ENCODE assay signal across 8 cellular contexts in genomic region chr12:31362759-31363415, GRCh38. TPM values are rescaled to one million over a fixed set of nuclear protein-coding genes. Genes with fewer than 3 reads are reported as not detected.
DNase-seq lines count a peak whose midpoint lies in the region; ATAC-seq, FAIRE-seq and TF ChIP-seq lines count a peak whose summit lies in the region.

No MANE protein-coding gene starts in this region.

- DNase-seq in GM06990 (ENCODE audit: extremely low read depth, insufficient read length): peak; percentile 56
- DNase-seq in breast epithelium (ENCODE audit: low spot score in 2 of 2): no peak
- peak; percentile 62 for DNase-seq in neural progenitor cell (ENCODE audit: low spot score)
- DNase-seq in kidney tubule cell (ENCODE audit: low spot score): no peak
- DNase-seq in urothelium cell line (ENCODE audit: low spot score): no peak

- peak overlapping the region; percentile 55 for H3K4me2 ChIP-seq in OCI-LY1 (ENCODE audit: low read length)
- H3K4me2 ChIP-seq in neural progenitor cell: peak overlapping the region; percentile 73

- H3K36me3 Mint-ChIP-seq in neural progenitor cell: no peaks in the 10 kb centered on the region

- ATAC-seq in GM19452 (IDR thresholded peaks at IDR 0.05; ENCODE audit: unreplicated experiment) (peak; percentile 75), HG03378 (IDR thresholded peaks at IDR 0.05; ENCODE audit: unreplicated experiment) (peak; percentile 76)

- peak overlapping the region; percentile 50; the same call in 1 of the 2 replicates for H3K9ac ChIP-seq in OCI-LY1 (ENCODE audit: low read length)
- no peak overlapping the region for H3K9ac ChIP-seq in neural progenitor cell

- no peaks in the 10 kb centered on the region for H3K27me3 ChIP-seq in GM06990 (replicated peaks; ENCODE audit: control insufficient read depth, insufficient read depth, low read length)
- no peaks in the 10 kb centered on the region for H3K27me3 ChIP-seq in OCI-LY1 (ENCODE audit: insufficient read depth, low read length)
- H3K27me3 ChIP-seq in breast epithelium: no peaks in the 10 kb centered on the region
- H3K27me3 ChIP-seq in neural progenitor cell: no peaks in the 10 kb centered on the region

- H3K9me3 ChIP-seq in OCI-LY1 (ENCODE audit: low read length) (no peaks in the 10 kb centered on the region), breast epithelium (no peaks in the 10 kb centered on the region), neural progenitor cell (ENCODE audit: low read depth) (no peaks in the 10 kb centered on the region)

- peak overlapping the region; percentile 99 for H3K27ac Mint-ChIP-seq in neural progenitor cell

- H3K36me3 ChIP-seq in GM06990 (ENCODE audit: control insufficient read depth, insufficient read depth, low read length): no peaks in the 10 kb centered on the region
- no peaks in the 10 kb centered on the region for H3K36me3 ChIP-seq in OCI-LY1 (ENCODE audit: insufficient read depth, low read length)
- no peaks in the 10 kb centered on the region for H3K36me3 ChIP-seq in breast epithelium
- H3K36me3 ChIP-seq in neural progenitor cell: no peaks in the 10 kb centered on the region

- H3F3A ChIP-seq in OCI-LY1 (ENCODE audit: insufficient read depth, low read length) (no peaks in the 10 kb centered on the region), neural progenitor cell (ENCODE audit: low read depth) (peaks cover 52% of the 10 kb centered on the region)

- H3K4me3 Mint-ChIP-seq in neural progenitor cell: peak overlapping the region; percentile 81

- no peak for FAIRE-seq in urothelium cell line (lab: Jason Lieb, UNC)

- H3K27ac ChIP-seq in OCI-LY1 (ENCODE audit: low read depth, low read length, poor library complexity, severe bottlenecking) (peak overlapping the region; percentile 78), breast epithelium (peak overlapping the region; percentile 59 to 61), neural progenitor cell (peak overlapping the region; percentile 89)

- H3K4me1 Mint-ChIP-seq in neural progenitor cell: peaks cover 33% of the 10 kb centered on the region

- intact Hi-C loops in breast epithelium (cut with DNase I; ENCODE audit: low total_unique reads): no loop called here

- H4K20me1 ChIP-seq in OCI-LY1 (ENCODE audit: insufficient read depth, low read length): no peaks in the 10 kb centered on the region
- H4K20me1 ChIP-seq in neural progenitor cell (ENCODE audit: low read depth): no peaks in the 10 kb centered on the region

- H3K27me3 Mint-ChIP-seq in neural progenitor cell (ENCODE audit: insufficient read depth, low read depth): peaks cover 2% of the 10 kb centered on the region

- TF ChIP-seq CTCF in GM06990 (IDR thresholded peaks at IDR 0.05; ENCODE audit: insufficient read depth, low read length, poor library complexity, severe bottlenecking) (peak; percentile 28), OCI-LY1 (IDR thresholded peaks at IDR 0.05; ENCODE audit: low read length) (peak; percentile 34; the same call in 1 of the 2 replicates), breast epithelium (IDR thresholded peaks at IDR 0.05) (no peak), neural progenitor cell (IDR thresholded peaks at IDR 0.05) (no peak)

- H3K9me2 ChIP-seq in OCI-LY1 (ENCODE audit: low read depth, low read length): no peaks in the 10 kb centered on the region

- H3K79me2 ChIP-seq in OCI-LY1 (ENCODE audit: insufficient read depth, low read length): no peaks in the 10 kb centered on the region
- H3K79me2 ChIP-seq in neural progenitor cell (ENCODE audit: low read depth): peaks cover 39% of the 10 kb centered on the region

- H2AFZ ChIP-seq in OCI-LY1 (ENCODE audit: low read length) (peak overlapping the region; percentile 47), neural progenitor cell (replicated peaks) (peak overlapping the region; percentile 6)

- H3K9me3 Mint-ChIP-seq in neural progenitor cell: no peaks in the 10 kb centered on the region

- H3K4me3 ChIP-seq in GM06990 (replicated peaks; ENCODE audit: low read depth, low read length) (peak overlapping the region; percentile 2), OCI-LY1 (ENCODE audit: low read depth, low read length, poor library complexity, severe bottlenecking) (peak overlapping the region; percentile 43), breast epithelium (peak overlapping the region in 2 of 3 donors; percentile 24 to 46), neural progenitor cell (peak overlapping the region; percentile 22)

- TF ChIP-seq POLR2A in breast epithelium (IDR thresholded peaks at IDR 0.05): no peak

- H3K4me1 ChIP-seq in OCI-LY1 (ENCODE audit: insufficient read depth, low read length, severe bottlenecking): peaks cover 27% of the 10 kb centered on the region
- no peaks in the 10 kb centered on the region for H3K4me1 ChIP-seq in breast epithelium
- peaks cover 40% of the 10 kb centered on the region for H3K4me1 ChIP-seq in neural progenitor cell

RNA-seq across cellular contexts. Expression of gene SINHCAF, which starts 36.9 kb away (rescaled TPM):
- total RNA-seq in breast epithelium: 10 to 100 TPM; 11.8 to 76.5 (median 54.7) TPM
- 432 and 1,260 TPM in 2 replicates for total RNA-seq in neural progenitor cell (ENCODE audit: low replicate concordance)

Comparison
In these comparisons a context has a peak if more than half of its experiments do, and no peak if none do; other contexts are left out.
1. DNase-seq: peak in GM06990 (single experiment) and neural progenitor cell (single experiment); none in breast epithelium (0 of 2), kidney tubule cell (single experiment) and urothelium cell line (single experiment).
2. CTCF ChIP-seq: peak in GM06990 (single experiment) and OCI-LY1 (single experiment); none in breast epithelium (0 of 3) and neural progenitor cell (single experiment).
3. Peak in every context shown above with its lines, with median percentiles within 50 percentile points of each other: H3K4me3 ChIP-seq and H3K27ac ChIP-seq.